16 cellular contexts compared by ENCODE assay signal in genomic region chr1:15573477-15573876, GRCh38. TPM values are rescaled to one million over a fixed set of nuclear protein-coding genes. Genes with fewer than 3 reads are reported as not detected.
DNase-seq lines count a peak whose midpoint lies in the region; ATAC-seq, FAIRE-seq and TF ChIP-seq lines count a peak whose summit lies in the region.
"Had no signal": no experiment of that assay in that cellular context is flagged by ENCODE, and none has a peak within 500 bp of the region (broad histone marks: within the 10 kb centered on the region; RNA-seq: fewer than 3 reads in every experiment).

No MANE protein-coding gene starts in this region.

- H3K9me3 Mint-ChIP-seq in CD4-positive, alpha-beta T cell: no peaks in the 10 kb centered on the region
- H3K9me3 Mint-ChIP-seq: activated CD4-positive, alpha-beta memory T cell treated with anti-CD3 and anti-CD28 coated beads, Interleukin-2, amount 10 ng/mL, durations not matched to agents 7 days and 5 days; activated T-helper 1 cell treated with anti-CD3 and anti-CD28 coated beads, Interleukin-12 subunit alpha, Interleukin-12 subunit beta, Interleukin-2, Interleukin-4 antibody, amounts not matched to agents 30 ng/mL and 10 ng/mL and 1 ng/mL, durations not matched to agents 14 hours and 24 hours and 36 hours; naive thymus-derived CD8-positive, alpha-beta T cell had no signal

- no peaks in the 10 kb centered on the region for H3K9me3 ChIP-seq in CD4-positive, alpha-beta T cell (ENCODE audit: control insufficient read depth, low read length)
- H3K9me3 ChIP-seq in OCI-LY7 (ENCODE audit: low read length): no peaks in the 10 kb centered on the region
- H3K9me3 ChIP-seq in fibroblast of lung (ENCODE audit: control insufficient read depth, insufficient read depth, low read depth, low read length): no peaks in the 10 kb centered on the region
- no peaks in the 10 kb centered on the region for H3K9me3 ChIP-seq in parathyroid adenoma (ENCODE audit: control insufficient read depth, low read length)
- H3K9me3 ChIP-seq in kidney (ENCODE audit: control insufficient read depth in 1 of 2, low read length in 2 of 2): no peaks in the 10 kb centered on the region

- peaks cover 27% of the 10 kb centered on the region for H3K4me1 Mint-ChIP-seq in CD4-positive, alpha-beta T cell (ENCODE audit: low read depth)

- TF ChIP-seq CTCF in CD4-positive, alpha-beta T cell (IDR thresholded peaks at IDR 0.05): no peak
- TF ChIP-seq CTCF in OCI-LY7 (conservative IDR thresholded peaks at IDR 0.05; ENCODE audit: low read length): no peak
- TF ChIP-seq CTCF in fibroblast of lung (conservative IDR thresholded peaks at IDR 0.05 in 1 of 2, IDR thresholded peaks at IDR 0.05 in 1 of 2; ENCODE audit: low read depth in 1 of 2, low read length in 2 of 2): no peak
- TF ChIP-seq CTCF in parathyroid adenoma (IDR thresholded peaks at IDR 0.05): no peak
- TF ChIP-seq CTCF in kidney (IDR thresholded peaks at IDR 0.05; ENCODE audit: borderline replicate concordance, extremely low read depth, insufficient read depth): no peak

- intact Hi-C loops in CD4-positive, alpha-beta T cell (cut with DNase I, micrococcal nuclease): no loop called here
- intact Hi-C loops in OCI-LY7 (cut with micrococcal nuclease; ENCODE audit: unreplicated experiment) (no loop called here), kidney (cut with DNase I) (no loop called here)

- no peak overlapping the region for H3K27ac ChIP-seq in CD4-positive, alpha-beta T cell (ENCODE audit: low read depth, low read length)
- H3K27ac ChIP-seq in OCI-LY7 (ENCODE audit: low read depth, low read length, poor library complexity, severe bottlenecking): peak overlapping the region; percentile 25
- no peak overlapping the region for H3K27ac ChIP-seq in fibroblast of lung (ENCODE audit: insufficient read depth, low read length)
- peak overlapping the region; percentile 79 for H3K27ac ChIP-seq in parathyroid adenoma
- no peak overlapping the region for H3K27ac ChIP-seq in kidney (ENCODE audit: low read depth in 2 of 2, low read length in 2 of 2)
- H3K27ac ChIP-seq: PC-9 had no signal

- H3K9ac ChIP-seq in fibroblast of lung (ENCODE audit: insufficient read depth, low read length) (no peak overlapping the region), parathyroid adenoma (no peak overlapping the region), kidney (ENCODE audit: low read length in 2 of 2) (no peak overlapping the region)

- CTCF ChIA-PET in CD4-positive, alpha-beta T cell (lab: Charles Lee): interaction anchor here (1.0 kb wide), 1 partner anchor 142 kb away, joined by 3 read pairs; no protein-coding TSS in a partner anchor
- CTCF ChIA-PET in OCI-LY7 (lab: Charles Lee; ENCODE audit: unreplicated experiment): no interaction called here

- H3K36me3 Mint-ChIP-seq in CD4-positive, alpha-beta T cell (ENCODE audit: low read depth): peaks cover 52% of the 10 kb centered on the region

- no peaks in the 10 kb centered on the region for H3K27me3 Mint-ChIP-seq in CD4-positive, alpha-beta T cell
- H3K27me3 Mint-ChIP-seq: activated CD4-positive, alpha-beta memory T cell treated with anti-CD3 and anti-CD28 coated beads, Interleukin-2, amount 10 ng/mL, durations not matched to agents 7 days and 5 days; naive thymus-derived CD8-positive, alpha-beta T cell had no signal

- no peak for ATAC-seq in CD4-positive, alpha-beta T cell (ENCODE audit: poor library complexity)
- ATAC-seq: naive thymus-derived CD8-positive, alpha-beta T cell had no signal

- FAIRE-seq in kidney (lab: Jason Lieb, UNC): no peak

- H3K4me3 ChIP-seq in OCI-LY7 (ENCODE audit: low read depth, low read length, poor library complexity, severe bottlenecking) (no peak overlapping the region), fibroblast of lung (replicated peaks in 1 of 4; ENCODE audit: control extremely low read depth in 1 of 4, insufficient read depth in 1 of 4, low read depth in 3 of 4, low read length in 4 of 4) (no peak overlapping the region), parathyroid adenoma (ENCODE audit: low read depth, low read length) (peak overlapping the region; percentile 28), kidney (ENCODE audit: low read length in 2 of 2) (no peak overlapping the region)
- H3K4me3 ChIP-seq: PC-9 had no signal

- H3K4me2 ChIP-seq in OCI-LY7 (ENCODE audit: low read length) (peak overlapping the region; percentile 77; the same call in 1 of the 2 replicates), fibroblast of lung (ENCODE audit: extremely low read depth, insufficient read depth, low read length) (no peak overlapping the region), parathyroid adenoma (ENCODE audit: low read length) (peak overlapping the region; percentile 47)
- H3K4me2 ChIP-seq: PC-9 had no signal

- no TSS peak for BruUV-seq in OCI-LY7 (replicated peaks; lab: Mats Ljungman, UMichigan)

- no peaks in the 10 kb centered on the region for H3K9me2 ChIP-seq in OCI-LY7 (ENCODE audit: insufficient read depth, low read length)

- no peak for DNase-seq in CD4-positive, alpha-beta T cell
- DNase-seq in OCI-LY7 (ENCODE audit: low spot score) (no peak), fibroblast of lung (ENCODE audit: low read depth in 2 of 2) (peak; percentile 12 to 73), retina (no peak), DMS 273 treated with DMSO at 0.1 percent for 48 hours (lab: John Stamatoyannopoulos, UW) (no peak), T-helper 9 cell (no peak), kidney (no peak)
- DNase-seq: activated CD4-positive, alpha-beta memory T cell treated with anti-CD3 and anti-CD28 coated beads, Interleukin-2, amount 10 ng/mL, durations not matched to agents 7 days and 5 days; dermis blood vessel endothelial cell; DMS79 treated with DMSO at 0.1 percent for 48 hours; GOT3; naive thymus-derived CD8-positive, alpha-beta T cell; PC-9 had no signal

- H3K79me2 ChIP-seq in OCI-LY7 (ENCODE audit: insufficient read depth, low read depth, low read length) (no peaks in the 10 kb centered on the region), fibroblast of lung (ENCODE audit: control insufficient read depth, insufficient read depth, low read length) (no peaks in the 10 kb centered on the region), parathyroid adenoma (no peaks in the 10 kb centered on the region)

- peaks cover 23% of the 10 kb centered on the region for H3K36me3 ChIP-seq in OCI-LY7 (ENCODE audit: insufficient read depth, low read length)
- H3K36me3 ChIP-seq in fibroblast of lung (ENCODE audit: control insufficient read depth, insufficient read depth, low read length): peaks cover under 1% of the 10 kb centered on the region
- no peaks in the 10 kb centered on the region for H3K36me3 ChIP-seq in parathyroid adenoma (ENCODE audit: control insufficient read depth, insufficient read depth, low read length)
- H3K36me3 ChIP-seq in kidney (ENCODE audit: control insufficient read depth in 1 of 2, insufficient read depth in 2 of 2, low read length in 2 of 2): peaks cover 2 to 16% of the 10 kb centered on the region in 2 donors

- no peak overlapping the region for H3K4me3 Mint-ChIP-seq in CD4-positive, alpha-beta T cell
- H3K4me3 Mint-ChIP-seq: activated CD4-positive, alpha-beta memory T cell treated with anti-CD3 and anti-CD28 coated beads, Interleukin-2, amount 10 ng/mL, durations not matched to agents 7 days and 5 days; activated T-helper 1 cell treated with anti-CD3 and anti-CD28 coated beads, Interleukin-12 subunit alpha, Interleukin-12 subunit beta, Interleukin-2, Interleukin-4 antibody, amounts not matched to agents 30 ng/mL and 10 ng/mL and 1 ng/mL, durations not matched to agents 14 hours and 24 hours and 36 hours; naive thymus-derived CD8-positive, alpha-beta T cell had no signal

- no peak overlapping the region for H2AFZ ChIP-seq in OCI-LY7 (ENCODE audit: low read length)
- no peak overlapping the region for H2AFZ ChIP-seq in fibroblast of lung (ENCODE audit: low read length)
- H2AFZ ChIP-seq in parathyroid adenoma: no peak overlapping the region
- H2AFZ ChIP-seq: PC-9 had no signal

- H4K20me1 ChIP-seq in OCI-LY7 (ENCODE audit: insufficient read depth, low read length) (no peaks in the 10 kb centered on the region), fibroblast of lung (ENCODE audit: control insufficient read depth, extremely low read depth, insufficient read depth, low read length) (no peaks in the 10 kb centered on the region)

- H3K27ac Mint-ChIP-seq in CD4-positive, alpha-beta T cell: peak overlapping the region; percentile 27
- H3K27ac Mint-ChIP-seq: activated CD4-positive, alpha-beta memory T cell treated with anti-CD3 and anti-CD28 coated beads, Interleukin-2, amount 10 ng/mL, durations not matched to agents 7 days and 5 days; activated T-helper 1 cell treated with anti-CD3 and anti-CD28 coated beads, Interleukin-12 subunit alpha, Interleukin-12 subunit beta, Interleukin-2, Interleukin-4 antibody, amounts not matched to agents 30 ng/mL and 10 ng/mL and 1 ng/mL, durations not matched to agents 14 hours and 24 hours and 36 hours had no signal

- no peaks in the 10 kb centered on the region for H3K27me3 ChIP-seq in CD4-positive, alpha-beta T cell (ENCODE audit: control insufficient read depth, insufficient read depth, low read length)
- no peaks in the 10 kb centered on the region for H3K27me3 ChIP-seq in fibroblast of lung (ENCODE audit: control insufficient read depth, insufficient read depth, low read length)
- H3K27me3 ChIP-seq in parathyroid adenoma (ENCODE audit: control insufficient read depth, insufficient read depth, low read length): no peaks in the 10 kb centered on the region

- POLR2A ChIA-PET in CD4-positive, alpha-beta T cell (lab: Charles Lee): no interaction called here
- POLR2A ChIA-PET in OCI-LY7 (lab: Charles Lee): interaction anchor here (0.7 to 0.9 kb wide), 2 partner anchors 15 to 26 kb away, joined by 3 read pairs; no protein-coding TSS in a partner anchor

- H3K4me1 ChIP-seq in OCI-LY7 (ENCODE audit: insufficient read depth, low read length, poor library complexity, severe bottlenecking) (peaks cover 44% of the 10 kb centered on the region), fibroblast of lung (ENCODE audit: control insufficient read depth, extremely low read depth, insufficient read depth, low read length) (no peaks in the 10 kb centered on the region), parathyroid adenoma (peaks cover 24% of the 10 kb centered on the region), kidney (ENCODE audit: control insufficient read depth in 1 of 2, insufficient read depth in 1 of 2, low read depth in 1 of 2, low read length in 2 of 2) (peaks cover 2 to 5% of the 10 kb centered on the region in 2 donors)

RNA-seq across cellular contexts. Expression of gene AGMAT, which starts 11.4 kb away (rescaled TPM):
- 1 to 10 TPM; 3.8 to 4.6 TPM for total RNA-seq in CD4-positive, alpha-beta T cell
- total RNA-seq in OCI-LY7 (2014; rRNA removed; shearing (Covaris generic)): 0.15 and 0.54 TPM in 2 replicates
- 0.29 and 0.39 TPM in 2 replicates for total RNA-seq in OCI-LY7 (2022)
- total RNA-seq in fibroblast of lung: 1.0 and 1.2 TPM in 2 replicates
- 0.52 and 0.53 TPM in 2 replicates for polyA plus RNA-seq in fibroblast of lung
- 0.61 and 1.0 TPM in 2 replicates for polyA plus RNA-seq in fibroblast of lung (2012)
- polyA minus RNA-seq in fibroblast of lung (ENCODE audit: low replicate concordance): 1.5 and 2.0 TPM in 2 replicates
- 6.2 TPM for total RNA-seq in kidney
- polyA plus RNA-seq in kidney (ENCODE audit: insufficient read depth, low read depth, low replicate concordance): 119 TPM
- total RNA-seq: HT1080 had no signal

RNA-seq across cellular contexts. Expression of gene DDI2, which starts 43.8 kb away (rescaled TPM):
- 10 to 100 TPM; 24.2 to 29.9 TPM for total RNA-seq in CD4-positive, alpha-beta T cell
- 23.5 and 29.6 TPM in 2 replicates for total RNA-seq in OCI-LY7 (2014; rRNA removed; shearing (Covaris generic))
- total RNA-seq in OCI-LY7 (2022): 34.7 and 40.8 TPM in 2 replicates
- total RNA-seq in fibroblast of lung: 10.8 and 11.7 TPM in 2 replicates
- polyA plus RNA-seq in fibroblast of lung: 6.4 and 9.3 TPM in 2 replicates
- 4.2 and 6.8 TPM in 2 replicates for polyA plus RNA-seq in fibroblast of lung (2012)
- 12.2 and 13.5 TPM in 2 replicates for polyA minus RNA-seq in fibroblast of lung (ENCODE audit: low replicate concordance)
- total RNA-seq in kidney: 28.3 TPM
- 4.0 TPM for polyA plus RNA-seq in kidney (ENCODE audit: insufficient read depth, low read depth, low replicate concordance)

RNA-seq across cellular contexts. Expression of gene DNAJC16, which starts 46.8 kb away (rescaled TPM):
- 10 to 100 TPM in 1 of 2 experiments, 1 to 10 TPM in 1; 8.2 to 10.4 TPM for total RNA-seq in CD4-positive, alpha-beta T cell
- total RNA-seq in OCI-LY7 (2014; rRNA removed; shearing (Covaris generic)): 5.8 and 9.1 TPM in 2 replicates
- total RNA-seq in OCI-LY7 (2022) (15.0 and 16.8 TPM in 2 replicates), fibroblast of lung (14.9 and 18.8 TPM in 2 replicates), kidney (30.1 TPM)
- polyA plus RNA-seq in fibroblast of lung (15.3 and 18.9 TPM in 2 replicates), kidney (ENCODE audit: insufficient read depth, low read depth, low replicate concordance) (7.6 TPM)
- 6.6 and 9.6 TPM in 2 replicates for polyA plus RNA-seq in fibroblast of lung (2012)
- polyA minus RNA-seq in fibroblast of lung (ENCODE audit: low replicate concordance): 7.4 and 12.9 TPM in 2 replicates

RNA-seq across cellular contexts. Expression of gene CASP9, which starts 49.5 kb away (rescaled TPM):
- total RNA-seq in CD4-positive, alpha-beta T cell: 10 to 100 TPM; 15.7 to 18.0 TPM
- 14.5 and 20.8 TPM in 2 replicates for total RNA-seq in OCI-LY7 (2014; rRNA removed; shearing (Covaris generic))
- total RNA-seq in OCI-LY7 (2022): 17.3 and 17.6 TPM in 2 replicates
- 4.1 and 5.6 TPM in 2 replicates for total RNA-seq in fibroblast of lung
- polyA plus RNA-seq in fibroblast of lung: 6.4 and 8.3 TPM in 2 replicates
- polyA plus RNA-seq in fibroblast of lung (2012): 4.7 and 7.1 TPM in 2 replicates
- 10.8 and 13.2 TPM in 2 replicates for polyA minus RNA-seq in fibroblast of lung (ENCODE audit: low replicate concordance)
- 20.1 TPM for total RNA-seq in kidney
- 18.2 TPM for polyA plus RNA-seq in kidney (ENCODE audit: insufficient read depth, low read depth, low replicate concordance)

Comparison
In these comparisons a context has a peak if more than half of its experiments do, and no peak if none do; other contexts are left out.
1. DNase-seq: peak in fibroblast of lung (2 of 2); none in CD4-positive, alpha-beta T cell (0 of 10), OCI-LY7 (single experiment), retina (single experiment), DMS 273 treated with DMSO at 0.1 percent for 48 hours (single experiment), T-helper 9 cell (single experiment) and kidney (single experiment).
2. H3K27ac ChIP-seq: peak in OCI-LY7 (single experiment) and parathyroid adenoma (single experiment); none in CD4-positive, alpha-beta T cell (single experiment), fibroblast of lung (single experiment) and kidney (0 of 2).